In genomic region chr3:13452490-13453335, GRCh38 we compare ENCODE assay signal across 8 cellular contexts. TPM values are rescaled to one million over a fixed set of nuclear protein-coding genes. Genes with fewer than 3 reads are reported as not detected.
DNase-seq lines count a peak whose midpoint lies in the region; ATAC-seq and TF ChIP-seq lines count a peak whose summit lies in the region.

No MANE protein-coding gene starts in this region.

- peak overlapping the region; percentile 85 to 100 (median 97) for H3K27ac ChIP-seq in dorsolateral prefrontal cortex
- H3K27ac ChIP-seq in lower lobe of right lung = peak overlapping the region; percentile 82

- peak overlapping the region; percentile 89 for H3K27ac Mint-ChIP-seq in activated B cell treated with CpG ODN at 0.5 μM for 24 hours
- H3K27ac Mint-ChIP-seq in stimulated activated memory B cell treated with anti-CD40 and anti-IgM and Interleukin-4, amounts not matched to agents 10 μg/mL and 1 μg/mL and 100 μg/mL, for 72 hours = peak overlapping the region; percentile 87

- peaks cover 18% of the 10 kb centered on the region for H3K4me1 Mint-ChIP-seq in activated B cell treated with CpG ODN at 0.5 μM for 24 hours
- peaks cover 11% of the 10 kb centered on the region for H3K4me1 Mint-ChIP-seq in stimulated activated memory B cell treated with anti-CD40 and anti-IgM and Interleukin-4, amounts not matched to agents 10 μg/mL and 1 μg/mL and 100 μg/mL, for 72 hours

- H3K36me3 ChIP-seq in lower lobe of right lung = no peaks in the 10 kb centered on the region

- H3K4me3 ChIP-seq in dorsolateral prefrontal cortex = peak overlapping the region in 58 of 59 donors; percentile 35 to 88 (median 62)
- H3K4me3 ChIP-seq in lower lobe of right lung = peak overlapping the region; percentile 59

- no peak for TF ChIP-seq CTCF in activated B cell treated with CpG ODN at 0.5 μM for 24 hours (IDR thresholded peaks at IDR 0.05)
- peak; percentile 62 to 90 (median 79) for TF ChIP-seq CTCF in dorsolateral prefrontal cortex (IDR thresholded peaks at IDR 0.05 in 54 of 56, conservative IDR thresholded peaks at IDR 0.05 in 2 of 56; ENCODE audit: low read depth in 1 of 56, partially characterized antibody in 56 of 56)
- peak; percentile 60 for TF ChIP-seq CTCF in lower lobe of right lung (IDR thresholded peaks at IDR 0.05)

- POLR2A ChIA-PET in activated B cell treated with CpG ODN at 0.5 μM for 24 hours (lab: Charles Lee) = interaction anchor here (0.6 to 3.6 kb wide), 22 partner anchors 9 to 585 kb away, joined by 3 to 40 read pairs (median 7); partner anchors contain the start of genes HDAC11 and NUP210

- peak; percentile 39 for DNase-seq in AG08396 (ENCODE audit: low spot score)
- peak; percentile 48 for DNase-seq in NCI-H2029 treated with DMSO at 0.1 percent for 48 hours (lab: John Stamatoyannopoulos, UW)
- DNase-seq in activated B cell treated with CpG ODN at 0.5 μM for 24 hours = peak; percentile 28
- peak in 6 of 10 donors; percentile 30 to 59 (median 54) for DNase-seq in dorsolateral prefrontal cortex
- DNase-seq in lower lobe of right lung = no peak
- DNase-seq in NCI-H1105 treated with DMSO at 0.1 percent for 48 hours (lab: John Stamatoyannopoulos, UW) = no peak

- H3K36me3 Mint-ChIP-seq in activated B cell treated with CpG ODN at 0.5 μM for 24 hours (ENCODE audit: low read depth) = no peaks in the 10 kb centered on the region
- H3K36me3 Mint-ChIP-seq in stimulated activated memory B cell treated with anti-CD40 and anti-IgM and Interleukin-4, amounts not matched to agents 10 μg/mL and 1 μg/mL and 100 μg/mL, for 72 hours = no peaks in the 10 kb centered on the region

- CTCF ChIA-PET in activated B cell treated with CpG ODN at 0.5 μM for 24 hours (lab: Charles Lee) = interaction anchor here (0.6 to 5.1 kb wide), 34 partner anchors 9 to 551 kb away, joined by 3 to 77 read pairs (median 4); partner anchors contain the start of genes HDAC11 and NUP210

- peaks cover 15% of the 10 kb centered on the region for H3K4me1 ChIP-seq in lower lobe of right lung

- ATAC-seq in GM18867 (IDR thresholded peaks at IDR 0.05; ENCODE audit: unreplicated experiment) = peak; percentile 26
- ATAC-seq in activated B cell treated with CpG ODN at 0.5 μM for 24 hours (ENCODE audit: low read depth) = no peak
- peak; percentile 54 to 71 for ATAC-seq in lower lobe of right lung
- peak; percentile 46 for ATAC-seq in stimulated activated memory B cell treated with anti-CD40 and anti-IgM and Interleukin-4, amounts not matched to agents 10 μg/mL and 1 μg/mL and 100 μg/mL, for 72 hours

- intact Hi-C loops in activated B cell treated with CpG ODN at 0.5 μM for 24 hours (cut with micrococcal nuclease) (loop anchor here (1.0 to 5.0 kb wide), 15 partner anchors 28 to 585 kb away; partner anchors contain the start of gene HDAC11), dorsolateral prefrontal cortex (cut with DNase I) (loop anchor here (2.0 to 10.0 kb wide), 6 partner anchors 26 to 360 kb away; no protein-coding TSS in a partner anchor), lower lobe of right lung (cut with DNase I) (no loop called here)

- no peaks in the 10 kb centered on the region for H3K9me3 ChIP-seq in lower lobe of right lung

- H3K27me3 Mint-ChIP-seq in activated B cell treated with CpG ODN at 0.5 μM for 24 hours = no peaks in the 10 kb centered on the region
- H3K27me3 Mint-ChIP-seq in stimulated activated memory B cell treated with anti-CD40 and anti-IgM and Interleukin-4, amounts not matched to agents 10 μg/mL and 1 μg/mL and 100 μg/mL, for 72 hours = no peaks in the 10 kb centered on the region

- no peaks in the 10 kb centered on the region for H3K9me3 Mint-ChIP-seq in activated B cell treated with CpG ODN at 0.5 μM for 24 hours
- no peaks in the 10 kb centered on the region for H3K9me3 Mint-ChIP-seq in stimulated activated memory B cell treated with anti-CD40 and anti-IgM and Interleukin-4, amounts not matched to agents 10 μg/mL and 1 μg/mL and 100 μg/mL, for 72 hours

- H3K27me3 ChIP-seq in dorsolateral prefrontal cortex = no peaks in the 10 kb centered on the region
- no peaks in the 10 kb centered on the region for H3K27me3 ChIP-seq in lower lobe of right lung (ENCODE audit: low read depth)

- peak overlapping the region; percentile 84 for H3K4me3 Mint-ChIP-seq in activated B cell treated with CpG ODN at 0.5 μM for 24 hours
- H3K4me3 Mint-ChIP-seq in stimulated activated memory B cell treated with anti-CD40 and anti-IgM and Interleukin-4, amounts not matched to agents 10 μg/mL and 1 μg/mL and 100 μg/mL, for 72 hours = peak overlapping the region; percentile 85

RNA-seq across cellular contexts. Expression of gene HDAC11, which starts 27.4 kb away (rescaled TPM):
- total RNA-seq in activated B cell treated with CpG ODN at 0.5 μM for 24 hours (1.6 and 2.5 TPM in 2 replicates), dorsolateral prefrontal cortex (100 to 1,000 TPM in 22 of 120 experiments, 10 to 100 TPM in 98; 48.3 to 174 (median 79.7) TPM), lower lobe of right lung (18.2 TPM)

RNA-seq across cellular contexts. Expression of gene NUP210, which starts 32.6 kb away (rescaled TPM):
- total RNA-seq in activated B cell treated with CpG ODN at 0.5 μM for 24 hours (82.5 and 91.9 TPM in 2 replicates), dorsolateral prefrontal cortex (10 to 100 TPM; 10.9 to 21.6 (median 16.2) TPM), lower lobe of right lung (22.2 TPM)

Comparison
In these comparisons a context has a peak if more than half of its experiments do, and no peak if none do; other contexts are left out.
1. DNase-seq: peak in AG08396 (single experiment), NCI-H2029 treated with DMSO at 0.1 percent for 48 hours (single experiment), activated B cell treated with CpG ODN at 0.5 μM for 24 hours (single experiment) and dorsolateral prefrontal cortex (6 of 10); none in lower lobe of right lung (single experiment) and NCI-H1105 treated with DMSO at 0.1 percent for 48 hours (single experiment).